Comparison of ENCODE assay signal across 12 cellular contexts in genomic region chr16:68782198-68783174, GRCh38. TPM values are rescaled to one million over a fixed set of nuclear protein-coding genes. Genes with fewer than 3 reads are reported as not detected.
A peak's percentile ranks its signal among the peaks of the same experiment; 100 is the strongest.
DNase-seq lines count a peak whose midpoint lies in the region; TF ChIP-seq lines count a peak whose summit lies in the region.
"Had no signal": no experiment of that assay in that cellular context is flagged by ENCODE, and none has a peak within 500 bp of the region (broad histone marks: within the 10 kb centered on the region; RNA-seq: fewer than 3 reads in every experiment).

No MANE protein-coding gene starts in this region.

- H3K9me3 Mint-ChIP-seq in Caco-2 (ENCODE audit: unreplicated experiment), result no peaks in the 10 kb centered on the region
- no peaks in the 10 kb centered on the region for H3K9me3 Mint-ChIP-seq in HFFc6

- BruUV-seq in Caco-2 (replicated peaks; lab: Mats Ljungman, UMichigan), result no TSS peak

- no peak overlapping the region for H3K4me3 Mint-ChIP-seq in Caco-2 (ENCODE audit: unreplicated experiment)
- no peak overlapping the region for H3K4me3 Mint-ChIP-seq in HFFc6

- peaks cover 20% of the 10 kb centered on the region for H3K4me1 Mint-ChIP-seq in Caco-2 (ENCODE audit: low read depth, unreplicated experiment)
- H3K4me1 Mint-ChIP-seq in HFFc6 (ENCODE audit: low read depth), result no peaks in the 10 kb centered on the region; the same call in 1 of the 2 replicates

- DNase-seq in Caco-2 (no peak), GM20000 (ENCODE audit: low spot score) (peak; percentile 32), M059J (ENCODE audit: low read depth) (peak; percentile 22), germinal center (ENCODE audit: low spot score) (peak; percentile 7), dermis blood vessel endothelial cell (no peak), HFFc6 (no peak), transverse colon (no peak), hepatic stellate cell (ENCODE audit: low spot score) (no peak)
- DNase-seq: KG1, SJCRH30 had no signal

- H3K4me1 ChIP-seq in Caco-2 (peaks cover 36% of the 10 kb centered on the region), transverse colon (peaks cover 0 to 18% (median 8%) of the 10 kb centered on the region in 4 donors)

- peaks cover 85% of the 10 kb centered on the region for H3K36me3 Mint-ChIP-seq in Caco-2 (ENCODE audit: insufficient read depth, unreplicated experiment)
- H3K36me3 Mint-ChIP-seq in HFFc6 (ENCODE audit: low read depth), result no peaks in the 10 kb centered on the region

- CTCF ChIA-PET in Caco-2 (lab: Charles Lee), result interaction anchor here (0.7 kb wide), 1 partner anchor 299 kb away, joined by 3 read pairs; no protein-coding TSS in a partner anchor

- no peaks in the 10 kb centered on the region for H3K9me3 ChIP-seq in Caco-2
- no peaks in the 10 kb centered on the region for H3K9me3 ChIP-seq in transverse colon
- H3K9me3 ChIP-seq: SJCRH30, thoracic aorta had no signal

- H3K27ac Mint-ChIP-seq in Caco-2 (ENCODE audit: unreplicated experiment) (peak overlapping the region; percentile 12), HFFc6 (no peak overlapping the region)

- H3K27ac ChIP-seq in transverse colon, result no peak overlapping the region
- H3K27ac ChIP-seq: SJCRH30, thoracic aorta had no signal

- intact Hi-C loops in Caco-2 (cut with micrococcal nuclease; ENCODE audit: unreplicated experiment), result no loop called here
- intact Hi-C loops in transverse colon (cut with DNase I; ENCODE audit: low total_unique reads), result no loop called here

- H3K27me3 ChIP-seq in Caco-2 (replicated peaks; ENCODE audit: control insufficient read depth, insufficient read depth, low read length) (no peaks in the 10 kb centered on the region), transverse colon (no peaks in the 10 kb centered on the region)
- H3K27me3 ChIP-seq: SJCRH30 had no signal

- TF ChIP-seq POLR2A in transverse colon (IDR thresholded peaks at IDR 0.05), result no peak

- in situ Hi-C loops in transverse colon (cut with MboI; ENCODE audit: low pct_ligation_motif_present in 1 of 4, low pct_unique_long_range_greater_than_20kb in 1 of 4, low sequenced_read_pairs in 3 of 4), result no loop called here

- no peak for TF ChIP-seq CTCF in Caco-2 (IDR thresholded peaks at IDR 0.05; ENCODE audit: insufficient read depth in 1 of 2, low read depth in 1 of 2, low read length in 1 of 2, severe bottlenecking in 1 of 2, unreplicated experiment in 1 of 2)
- TF ChIP-seq CTCF in GM20000 (IDR thresholded peaks at IDR 0.05; ENCODE audit: extremely low read depth, missing control alignments), result no peak
- TF ChIP-seq CTCF in HFFc6 (IDR thresholded peaks at IDR 0.05), result no peak
- TF ChIP-seq CTCF in transverse colon (IDR thresholded peaks at IDR 0.05), result no peak

- TF ChIP-seq EP300 in transverse colon (IDR thresholded peaks at IDR 0.05; ENCODE audit: low read depth), result no peak

- H3K27me3 Mint-ChIP-seq in Caco-2 (ENCODE audit: insufficient read depth, unreplicated experiment), result no peaks in the 10 kb centered on the region
- H3K27me3 Mint-ChIP-seq in HFFc6 (ENCODE audit: insufficient read depth), result peaks cover 39% of the 10 kb centered on the region

- WGBS in transverse colon (ENCODE audit: low coverage in 1 of 2), 2 donors, result 82 to 100% methylated on average over 1 to 16 of the region's 16 CpGs

- H3K4me3 ChIP-seq in Caco-2 (ENCODE audit: low read depth, low read length), result no peak overlapping the region
- no peak overlapping the region for H3K4me3 ChIP-seq in transverse colon
- H3K4me3 ChIP-seq: SJCRH30, skin epidermis, thoracic aorta had no signal

- POLR2A ChIA-PET in Caco-2 (lab: Charles Lee), result interaction anchor here (0.7 kb wide), 1 partner anchor 14 kb away, joined by 12 read pairs; no protein-coding TSS in a partner anchor

- H3K36me3 ChIP-seq in Caco-2 (ENCODE audit: control insufficient read depth, insufficient read depth, low read length), result peaks cover 9% of the 10 kb centered on the region
- no peaks in the 10 kb centered on the region for H3K36me3 ChIP-seq in transverse colon
- H3K36me3 ChIP-seq: SJCRH30, thoracic aorta had no signal

RNA-seq across cellular contexts. Expression of gene CDH1, which starts 45.4 kb away (rescaled TPM):
- total RNA-seq in Caco-2 (2022), result 712 and 783 TPM in 2 replicates
- total RNA-seq in M059J (2014; rRNA removed; shearing (Covaris generic)), result 0.05 TPM in 1 of 2 replicates, not detected in the other
- under 0.01 and 0.17 TPM in 2 replicates for total RNA-seq in dermis blood vessel endothelial cell
- 1 to 10 TPM in 1 of 6 experiments, under 1 TPM in 5; 0.24 to 1.4 (median 0.41) TPM for total RNA-seq in HFFc6 (2021; fragmentation: NEBNext Ultra II Directional; extraction: Animal tissue kit (Norgen Biotek cat#: 25700))
- 100 to 1,000 TPM; 190 to 551 (median 434) TPM for total RNA-seq in transverse colon
- total RNA-seq: SJCRH30 had no signal

Comparison
In these comparisons a context has a peak if more than half of its experiments do, and no peak if none do; other contexts are left out.
1. DNase-seq: peak in GM20000 (single experiment), M059J (single experiment) and germinal center (single experiment); none in Caco-2 (0 of 2), dermis blood vessel endothelial cell (single experiment), HFFc6 (single experiment), transverse colon (single experiment) and hepatic stellate cell (single experiment).
2. RNA of gene CDH1, which starts 45.4 kb away (total RNA-seq): 712 to 783 TPM in Caco-2 and 190 to 551 TPM in transverse colon; 0.24 to 1.4 TPM in HFFc6, under 0.01 to 0.17 TPM in dermis blood vessel endothelial cell and 0.05 TPM in M059J; every median in the first group is over 10 times any median in the second.